10 cellular contexts compared by ENCODE assay signal in genomic region chr1:912740-913301, GRCh38. TPM values are rescaled to one million over a fixed set of nuclear protein-coding genes. Genes with fewer than 3 reads are reported as not detected.
DNase-seq lines count a peak whose midpoint lies in the region; ATAC-seq and TF ChIP-seq lines count a peak whose summit lies in the region.
"Had no signal": no experiment of that assay in that cellular context is flagged by ENCODE, and none has a peak within 500 bp of the region (broad histone marks: within the 10 kb centered on the region; RNA-seq: fewer than 3 reads in every experiment).

No MANE protein-coding gene starts in this region.

- H3K4me1 Mint-ChIP-seq in HFFc6 (ENCODE audit: low read depth) (peaks cover 24% of the 10 kb centered on the region), brain (peaks cover 43% of the 10 kb centered on the region)

- no peaks in the 10 kb centered on the region for H3K36me3 ChIP-seq in BLaER1 treated with 17β-estradiol and CSF1 and Interleukin-3, amounts not matched to agents 10 nM and 100 nM
- H3K36me3 ChIP-seq in lower lobe of right lung: no peaks in the 10 kb centered on the region
- H3K36me3 ChIP-seq: gastrocnemius medialis, tibial artery had no signal

- peak overlapping the region; percentile 43 to 97 (median 89) for H3K4me2 ChIP-seq in BLaER1 treated with 17β-estradiol and CSF1 and Interleukin-3, amounts not matched to agents 10 nM and 100 nM

- H3K9ac ChIP-seq in BLaER1 treated with 17β-estradiol and CSF1 and Interleukin-3, amounts not matched to agents 10 nM and 100 nM: 0 out of 22 replicates have a peak overlapping the region, but pooled peaks of 1 of the 11 experiments have one; percentile 10

- H3K27me3 ChIP-seq in BLaER1 treated with 17β-estradiol and CSF1 and Interleukin-3, amounts not matched to agents 10 nM and 100 nM: peaks cover 0 to 79% (median 0%) of the 10 kb centered on the region in 11 experiments; a peak in 9 of 22 replicates
- H3K27me3 ChIP-seq in lower lobe of right lung (ENCODE audit: low read depth): peaks cover 78% of the 10 kb centered on the region

- H3K27ac ChIP-seq in BLaER1 treated with 17β-estradiol and CSF1 and Interleukin-3, amounts not matched to agents 10 nM and 100 nM: peak overlapping the region in 3 of 11 experiments; percentile 29 to 46 (median 44); a peak in 5 of 22 replicates
- no peak overlapping the region for H3K27ac ChIP-seq in lower lobe of right lung
- H3K27ac ChIP-seq: gastrocnemius medialis, tibial artery had no signal

- H3K9me3 Mint-ChIP-seq in HFFc6 (no peaks in the 10 kb centered on the region), brain (peaks cover 0 to 3% (median 0%) of the 10 kb centered on the region in 5 experiments)

- no peak overlapping the region for H3K4me3 ChIP-seq in BLaER1 treated with 17β-estradiol and CSF1 and Interleukin-3, amounts not matched to agents 10 nM and 100 nM
- H3K4me3 ChIP-seq in lower lobe of right lung: no peak overlapping the region
- H3K4me3 ChIP-seq: gastrocnemius medialis, tibial artery had no signal

- TF ChIP-seq CTCF in HFFc6 (IDR thresholded peaks at IDR 0.05): peak; percentile 46
- TF ChIP-seq CTCF in brain (conservative IDR thresholded peaks at IDR 0.05): no peak
- no peak for TF ChIP-seq CTCF in lower lobe of right lung (IDR thresholded peaks at IDR 0.05)

- no peaks in the 10 kb centered on the region for H3K36me3 Mint-ChIP-seq in HFFc6 (ENCODE audit: low read depth)
- no peaks in the 10 kb centered on the region for H3K36me3 Mint-ChIP-seq in brain

- H3K9me3 ChIP-seq in BLaER1 treated with 17β-estradiol and CSF1 and Interleukin-3, amounts not matched to agents 10 nM and 100 nM (replicated peaks in 1 of 11): no peaks in the 10 kb centered on the region
- H3K9me3 ChIP-seq in lower lobe of right lung: no peaks in the 10 kb centered on the region
- H3K9me3 ChIP-seq: gastrocnemius medialis, tibial artery had no signal

- DNase-seq in HFFc6: no peak
- DNase-seq in lower lobe of right lung: peak; percentile 43
- DNase-seq in HUDEP-2 (lab: John Stamatoyannopoulos, UW; ENCODE audit: unreplicated experiment in 76 of 76): no peak
- DNase-seq in DMS 273 treated with DMSO at 0.1 percent for 48 hours (lab: John Stamatoyannopoulos, UW): no peak
- no peak for DNase-seq in iPS-NIHi7 (ENCODE audit: extremely low spot score)

- ATAC-seq in lower lobe of right lung (no peak), HG02981 (IDR thresholded peaks at IDR 0.05; ENCODE audit: unreplicated experiment) (no peak)
- ATAC-seq: gastrocnemius medialis had no signal

- H3K4me1 ChIP-seq in BLaER1 treated with 17β-estradiol and CSF1 and Interleukin-3, amounts not matched to agents 10 nM and 100 nM: peaks cover 25 to 85% (median 66%) of the 10 kb centered on the region in 10 experiments
- no peaks in the 10 kb centered on the region for H3K4me1 ChIP-seq in lower lobe of right lung
- H3K4me1 ChIP-seq: gastrocnemius medialis had no signal

- peaks cover 0 to 67% (median 22%) of the 10 kb centered on the region in 11 experiments; a peak in 16 of 22 replicates for H4K20me1 ChIP-seq in BLaER1 treated with 17β-estradiol and CSF1 and Interleukin-3, amounts not matched to agents 10 nM and 100 nM

- H3K27ac Mint-ChIP-seq in HFFc6 (no peak overlapping the region), brain (peak overlapping the region in 3 of 5 experiments; percentile 3 to 85 (median 65))

- intact Hi-C loops in lower lobe of right lung (cut with DNase I): no loop called here

- H3K4me3 Mint-ChIP-seq in HFFc6: no peak overlapping the region
- H3K4me3 Mint-ChIP-seq in brain: no peak overlapping the region

- H3K27me3 Mint-ChIP-seq in HFFc6 (ENCODE audit: insufficient read depth) (peaks cover 22% of the 10 kb centered on the region), brain (peaks cover 5% of the 10 kb centered on the region)

RNA-seq across cellular contexts. Expression of gene SAMD11, which starts 10.9 kb away (rescaled TPM):
- total RNA-seq in HFFc6 (2021; fragmentation: NEBNext Ultra II Directional; extraction: Animal tissue kit (Norgen Biotek cat#: 25700)): 10 to 100 TPM; 20.6 to 29.3 (median 27.5) TPM
- 2.4 TPM for polyA plus RNA-seq in brain (ENCODE audit: insufficient read depth, low read depth, low replicate concordance)
- 2.2 TPM for total RNA-seq in lower lobe of right lung

RNA-seq across cellular contexts. Expression of gene NOC2L, which starts 46.2 kb away (rescaled TPM):
- total RNA-seq in HFFc6 (2021; fragmentation: NEBNext Ultra II Directional; extraction: Animal tissue kit (Norgen Biotek cat#: 25700)): 100 to 1,000 TPM; 112 to 142 (median 119) TPM
- polyA plus RNA-seq in brain (ENCODE audit: insufficient read depth, low read depth, low replicate concordance): 85.8 TPM
- total RNA-seq in lower lobe of right lung: 46.5 TPM

RNA-seq across cellular contexts. Expression of gene KLHL17, which starts 47.6 kb away (rescaled TPM):
- total RNA-seq in HFFc6 (2021; fragmentation: NEBNext Ultra II Directional; extraction: Animal tissue kit (Norgen Biotek cat#: 25700)): 10 to 100 TPM; 12.2 to 17.5 (median 13.2) TPM
- 5.6 TPM for polyA plus RNA-seq in brain (ENCODE audit: insufficient read depth, low read depth, low replicate concordance)
- total RNA-seq in lower lobe of right lung: 17.0 TPM

RNA-seq across cellular contexts. Expression of gene PLEKHN1, which starts 53.5 kb away (rescaled TPM):
- 1 to 10 TPM; 5.2 to 6.9 (median 6.0) TPM for total RNA-seq in HFFc6 (2021; fragmentation: NEBNext Ultra II Directional; extraction: Animal tissue kit (Norgen Biotek cat#: 25700))
- polyA plus RNA-seq in brain (ENCODE audit: insufficient read depth, low read depth, low replicate concordance): not detected
- total RNA-seq in lower lobe of right lung: 1.2 TPM
